14 cellular contexts compared by ENCODE assay signal in the genomic region with DNA sequence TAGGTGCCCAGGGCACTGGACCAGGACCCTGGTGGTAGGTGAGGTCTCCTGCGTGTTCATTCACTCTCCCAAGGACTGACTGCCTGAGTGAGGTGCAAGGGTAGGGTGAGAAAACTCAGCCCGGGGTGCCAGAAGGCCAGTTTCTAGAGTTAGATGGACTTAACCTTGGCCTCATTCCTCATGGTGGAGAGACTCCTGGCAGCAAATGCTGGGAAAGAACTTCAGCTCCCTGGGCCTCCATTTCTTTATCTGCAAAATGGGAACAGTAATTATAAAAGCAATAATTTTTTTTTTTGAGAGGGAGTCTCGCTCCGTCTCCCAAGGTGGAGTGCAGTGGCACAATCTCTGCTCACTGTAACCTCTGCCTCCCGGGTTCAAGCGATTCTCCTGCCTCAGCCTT. TPM values are rescaled to one million over a fixed set of nuclear protein-coding genes. Genes with fewer than 3 reads are reported as not detected.
DNase-seq lines count a peak whose midpoint lies in the region; ATAC-seq and TF ChIP-seq lines count a peak whose summit lies in the region.
"Had no signal": no experiment of that assay in that cellular context is flagged by ENCODE, and none has a peak within 500 bp of the region (broad histone marks: within the 10 kb centered on the region; RNA-seq: fewer than 3 reads in every experiment).

No MANE protein-coding gene starts in this region.

- POLR2A ChIA-PET in activated CD4-positive, alpha-beta T cell treated with anti-CD3 and anti-CD28 coated beads, Interleukin-2, amount 10 ng/mL, durations not matched to agents 7 days and 5 days (lab: Charles Lee) = no interaction called here
- POLR2A ChIA-PET in activated CD4-positive, alpha-beta T cell treated with anti-CD3 and anti-CD28 coated beads for 36 hours (lab: Charles Lee) = no interaction called here

- peaks cover 1% of the 10 kb centered on the region for H3K36me3 Mint-ChIP-seq in activated CD4-positive, alpha-beta T cell treated with anti-CD3 and anti-CD28 coated beads, Interleukin-2, amount 10 ng/mL, durations not matched to agents 7 days and 5 days (ENCODE audit: low read depth)
- H3K36me3 Mint-ChIP-seq in activated CD4-positive, alpha-beta T cell treated with anti-CD3 and anti-CD28 coated beads for 36 hours (ENCODE audit: low read depth) = peaks cover 3% of the 10 kb centered on the region
- peaks cover 4% of the 10 kb centered on the region for H3K36me3 Mint-ChIP-seq in progenitor cell of endocrine pancreas (ENCODE audit: insufficient read depth)

- no peak for TF ChIP-seq CTCF in KMS-11 (conservative IDR thresholded peaks at IDR 0.05; ENCODE audit: low read depth, low read length)
- TF ChIP-seq CTCF in colonic mucosa (IDR thresholded peaks at IDR 0.05) = no peak
- TF ChIP-seq CTCF in progenitor cell of endocrine pancreas (IDR thresholded peaks at IDR 0.05; ENCODE audit: unreplicated experiment) = no peak
- TF ChIP-seq CTCF in coronary artery (IDR thresholded peaks at IDR 0.05) = no peak

- no peak overlapping the region for H3K4me3 ChIP-seq in KMS-11 (IDR thresholded peaks at IDR 0.05; ENCODE audit: insufficient read depth, low read depth, low read length)
- H3K4me3 ChIP-seq in colonic mucosa = no peak overlapping the region
- no peak overlapping the region for H3K4me3 ChIP-seq in coronary artery

- H3K27me3 Mint-ChIP-seq in activated CD4-positive, alpha-beta T cell treated with anti-CD3 and anti-CD28 coated beads, Interleukin-2, amount 10 ng/mL, durations not matched to agents 7 days and 5 days = no peaks in the 10 kb centered on the region
- no peaks in the 10 kb centered on the region for H3K27me3 Mint-ChIP-seq in activated CD4-positive, alpha-beta T cell treated with anti-CD3 and anti-CD28 coated beads for 36 hours
- H3K27me3 Mint-ChIP-seq in progenitor cell of endocrine pancreas = no peaks in the 10 kb centered on the region
- H3K27me3 Mint-ChIP-seq: stimulated activated naive CD8-positive, alpha-beta T cell treated with anti-CD3 and anti-CD28 coated beads, Interleukin-15, amount 100 ng/mL, for 72 hours had no signal

- no peaks in the 10 kb centered on the region for H4K20me1 ChIP-seq in KMS-11 (ENCODE audit: insufficient read depth)

- no peaks in the 10 kb centered on the region for H3K9me3 Mint-ChIP-seq in activated CD4-positive, alpha-beta T cell treated with anti-CD3 and anti-CD28 coated beads, Interleukin-2, amount 10 ng/mL, durations not matched to agents 7 days and 5 days
- no peaks in the 10 kb centered on the region for H3K9me3 Mint-ChIP-seq in activated CD4-positive, alpha-beta T cell treated with anti-CD3 and anti-CD28 coated beads for 36 hours (ENCODE audit: low read depth)
- H3K9me3 Mint-ChIP-seq in progenitor cell of endocrine pancreas (ENCODE audit: low read depth) = no peaks in the 10 kb centered on the region
- H3K9me3 Mint-ChIP-seq: stimulated activated naive CD8-positive, alpha-beta T cell treated with anti-CD3 and anti-CD28 coated beads, Interleukin-15, amount 100 ng/mL, for 72 hours had no signal

- peaks cover 12% of the 10 kb centered on the region for H3K79me2 ChIP-seq in KMS-11 (ENCODE audit: insufficient read depth, low read depth)

- H3K27me3 ChIP-seq in KMS-11 (ENCODE audit: insufficient read depth, low read depth) (no peaks in the 10 kb centered on the region), colonic mucosa (no peaks in the 10 kb centered on the region)

- no peak for DNase-seq in activated CD4-positive, alpha-beta T cell treated with anti-CD3 and anti-CD28 coated beads, Interleukin-2, amount 10 ng/mL, durations not matched to agents 7 days and 5 days
- no peak for DNase-seq in activated CD4-positive, alpha-beta T cell treated with anti-CD3 and anti-CD28 coated beads for 36 hours
- DNase-seq in colonic mucosa = no peak
- DNase-seq in progenitor cell of endocrine pancreas (ENCODE audit: low spot score, unreplicated experiment) = no peak
- no peak for DNase-seq in coronary artery (ENCODE audit: low spot score)
- DNase-seq in activated gamma-delta T cell treated with Interleukin-2 at 50 U/mL for 16 hours = no peak
- DNase-seq in activated effector memory CD4-positive, alpha-beta T cell treated with anti-CD3 and anti-CD28 coated beads, Interleukin-2, amount 50 U/mL, for 16 hours = no peak
- DNase-seq: effector CD8-positive, alpha-beta T cell; GF-D8; HCEC 1CT; NCI-H748 treated with DMSO at 0.1 percent for 48 hours; stimulated activated naive CD8-positive, alpha-beta T cell treated with anti-CD3 and anti-CD28 coated beads, Interleukin-15, amount 100 ng/mL, for 72 hours; T-helper 9 cell had no signal

- peaks cover 44% of the 10 kb centered on the region for H3K4me1 Mint-ChIP-seq in activated CD4-positive, alpha-beta T cell treated with anti-CD3 and anti-CD28 coated beads, Interleukin-2, amount 10 ng/mL, durations not matched to agents 7 days and 5 days
- peaks cover 29% of the 10 kb centered on the region for H3K4me1 Mint-ChIP-seq in activated CD4-positive, alpha-beta T cell treated with anti-CD3 and anti-CD28 coated beads for 36 hours
- peaks cover 26% of the 10 kb centered on the region for H3K4me1 Mint-ChIP-seq in progenitor cell of endocrine pancreas (ENCODE audit: low read depth)

- H3K9me3 ChIP-seq in colonic mucosa = no peaks in the 10 kb centered on the region

- H3K27ac ChIP-seq in KMS-11 = no peak overlapping the region
- H3K27ac ChIP-seq in colonic mucosa = peak overlapping the region; percentile 84
- no peak overlapping the region for H3K27ac ChIP-seq in coronary artery

- no peak overlapping the region for H2AFZ ChIP-seq in KMS-11 (ENCODE audit: low read depth)

- CTCF ChIA-PET in activated CD4-positive, alpha-beta T cell treated with anti-CD3 and anti-CD28 coated beads, Interleukin-2, amount 10 ng/mL, durations not matched to agents 7 days and 5 days (lab: Charles Lee) = no interaction called here
- CTCF ChIA-PET in activated CD4-positive, alpha-beta T cell treated with anti-CD3 and anti-CD28 coated beads for 36 hours (lab: Charles Lee) = no interaction called here

- H3K36me3 ChIP-seq in KMS-11 (ENCODE audit: insufficient read depth) (no peaks in the 10 kb centered on the region), colonic mucosa (no peaks in the 10 kb centered on the region)

- H3K9ac ChIP-seq in KMS-11 (no peak overlapping the region), colonic mucosa (ENCODE audit: low read depth in 2 of 2, low read length in 2 of 2) (peak overlapping the region in 1 of 2 donors; percentile 26)

- H3K4me1 ChIP-seq in KMS-11 (ENCODE audit: low read depth, poor library complexity, severe bottlenecking) = peaks cover 41% of the 10 kb centered on the region
- peaks cover 19% of the 10 kb centered on the region for H3K4me1 ChIP-seq in colonic mucosa

- intact Hi-C loops in activated CD4-positive, alpha-beta T cell treated with anti-CD3 and anti-CD28 coated beads for 36 hours (cut with DNase I, micrococcal nuclease) = no loop called here
- intact Hi-C loops in colonic mucosa (cut with DNase I) = no loop called here

- ATAC-seq in activated CD4-positive, alpha-beta T cell treated with anti-CD3 and anti-CD28 coated beads for 36 hours = no peak
- ATAC-seq: stimulated activated naive CD8-positive, alpha-beta T cell treated with anti-CD3 and anti-CD28 coated beads, Interleukin-15, amount 100 ng/mL, for 72 hours had no signal

- H3K27ac Mint-ChIP-seq in activated CD4-positive, alpha-beta T cell treated with anti-CD3 and anti-CD28 coated beads, Interleukin-2, amount 10 ng/mL, durations not matched to agents 7 days and 5 days = peak overlapping the region; percentile 11
- H3K27ac Mint-ChIP-seq in activated CD4-positive, alpha-beta T cell treated with anti-CD3 and anti-CD28 coated beads for 36 hours = no peak overlapping the region
- no peak overlapping the region for H3K27ac Mint-ChIP-seq in progenitor cell of endocrine pancreas

- H3K4me2 ChIP-seq in KMS-11 = peak overlapping the region; percentile 84

- peak overlapping the region; percentile 82 for H3K4me3 Mint-ChIP-seq in activated CD4-positive, alpha-beta T cell treated with anti-CD3 and anti-CD28 coated beads, Interleukin-2, amount 10 ng/mL, durations not matched to agents 7 days and 5 days
- no peak overlapping the region for H3K4me3 Mint-ChIP-seq in activated CD4-positive, alpha-beta T cell treated with anti-CD3 and anti-CD28 coated beads for 36 hours
- H3K4me3 Mint-ChIP-seq in progenitor cell of endocrine pancreas (ENCODE audit: low read depth) = peak overlapping the region; percentile 81

RNA-seq across cellular contexts. Expression of a gene that starts 47.7 kb away (rescaled TPM):
- total RNA-seq in activated CD4-positive, alpha-beta T cell treated with anti-CD3 and anti-CD28 coated beads, Interleukin-2, amount 10 ng/mL, durations not matched to agents 7 days and 5 days = 10 to 100 TPM; 44.1 to 53.5 TPM
- 10 to 100 TPM; 23.3 to 26.1 TPM for total RNA-seq in activated CD4-positive, alpha-beta T cell treated with anti-CD3 and anti-CD28 coated beads for 36 hours
- total RNA-seq in colonic mucosa (10 to 100 TPM; 69.5 to 75.7 TPM), progenitor cell of endocrine pancreas (73.0 and 78.7 TPM in 2 replicates)

RNA-seq across cellular contexts. Expression of a gene that starts 58.4 kb away (rescaled TPM):
- total RNA-seq in activated CD4-positive, alpha-beta T cell treated with anti-CD3 and anti-CD28 coated beads, Interleukin-2, amount 10 ng/mL, durations not matched to agents 7 days and 5 days = 10 to 100 TPM; 57.3 to 57.7 TPM
- total RNA-seq in activated CD4-positive, alpha-beta T cell treated with anti-CD3 and anti-CD28 coated beads for 36 hours = 10 to 100 TPM; 37.1 to 42.3 TPM
- total RNA-seq in colonic mucosa (10 to 100 TPM; 25.2 to 48.4 TPM), progenitor cell of endocrine pancreas (16.4 and 17.1 TPM in 2 replicates)
